In the genomic region with DNA sequence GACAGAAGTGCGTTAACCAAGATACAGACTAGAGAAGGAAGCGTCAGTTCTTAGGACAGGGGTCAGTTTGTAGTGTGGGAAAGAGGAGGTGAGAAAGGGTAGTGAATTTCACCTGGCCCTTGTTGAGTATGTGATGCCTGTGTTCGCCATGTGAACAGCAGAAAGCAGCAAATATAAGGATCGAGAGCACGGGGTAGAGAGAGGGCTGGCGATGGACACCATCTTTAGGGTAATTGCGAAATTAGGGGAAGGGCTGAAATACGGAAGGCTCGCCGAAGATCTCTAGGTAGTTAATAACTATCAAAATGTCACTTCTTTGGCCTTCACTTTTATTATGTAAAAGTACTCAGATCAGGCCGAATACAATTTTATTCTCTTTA, we compare ENCODE assay signal across 9 cellular contexts. TPM values are rescaled to one million over a fixed set of nuclear protein-coding genes. Genes with fewer than 3 reads are reported as not detected.
DNase-seq lines count a peak whose midpoint lies in the region; ATAC-seq, FAIRE-seq and TF ChIP-seq lines count a peak whose summit lies in the region.
"Had no signal": no experiment of that assay in that cellular context is flagged by ENCODE, and none has a peak within 500 bp of the region (broad histone marks: within the 10 kb centered on the region; RNA-seq: fewer than 3 reads in every experiment).

No MANE protein-coding gene starts in this region.

- no peak overlapping the region for H3K27ac Mint-ChIP-seq in activated naive CD4-positive, alpha-beta T cell treated with anti-CD3 and anti-CD28 coated beads, Interleukin-2, amount 50 U/mL, for 24 hours
- peak overlapping the region; percentile 80 for H3K27ac Mint-ChIP-seq in type B pancreatic cell

- no peaks in the 10 kb centered on the region for H3K79me2 ChIP-seq in GM12878 (ENCODE audit: control insufficient read depth, insufficient read depth, low read length)

- no peaks in the 10 kb centered on the region for H3K9me3 ChIP-seq in GM12878 (replicated peaks; ENCODE audit: control insufficient read depth, insufficient read depth, low read length)
- H3K9me3 ChIP-seq in mesodermal cell (ENCODE audit: control insufficient read depth, low read length) = no peaks in the 10 kb centered on the region

- TF ChIP-seq POLR2A in GM12878 (IDR thresholded peaks at IDR 0.05; ENCODE audit: low read depth, low read length) (no peak), lower leg skin (IDR thresholded peaks at IDR 0.05) (no peak)

- intact Hi-C loops in GM12878 (cut with micrococcal nuclease; ENCODE audit: unreplicated experiment) = loop anchor here (5.0 kb wide), 2 partner anchors 118 to 272 kb away; no protein-coding TSS in a partner anchor
- intact Hi-C loops in lower leg skin (cut with DNase I; ENCODE audit: low total_unique reads) = no loop called here

- no peaks in the 10 kb centered on the region for H4K20me1 ChIP-seq in GM12878 (ENCODE audit: control insufficient read depth, insufficient read depth)

- H3K4me1 Mint-ChIP-seq in activated naive CD4-positive, alpha-beta T cell treated with anti-CD3 and anti-CD28 coated beads, Interleukin-2, amount 50 U/mL, for 24 hours = peaks cover 25% of the 10 kb centered on the region
- H3K4me1 Mint-ChIP-seq in type B pancreatic cell (ENCODE audit: unreplicated experiment) = peaks cover 47% of the 10 kb centered on the region

- POLR2A ChIA-PET in GM12878 (lab: Charles Lee) = no interaction called here

- ATAC-seq in GM12878 (no peak), HG03520 (IDR thresholded peaks at IDR 0.05; ENCODE audit: unreplicated experiment) (no peak)

- TF ChIP-seq EP300 in GM12878 (IDR thresholded peaks at IDR 0.05; ENCODE audit: borderline replicate concordance in 1 of 2, control insufficient read depth in 1 of 2, low read depth in 2 of 2, low read length in 2 of 2) = no peak

- peak overlapping the region; percentile 100 for H3K4me2 ChIP-seq in GM12878 (ENCODE audit: control insufficient read depth, insufficient read depth)

- H3K9ac ChIP-seq in GM12878 (ENCODE audit: control insufficient read depth, insufficient read depth, low read length) = no peak overlapping the region

- in situ Hi-C loops in GM12878 (cut with MboI) = no loop called here

- TF ChIP-seq RAD21 in GM12878 (IDR thresholded peaks at IDR 0.05; ENCODE audit: insufficient read depth, low read depth, low read length) = no peak

- no peaks in the 10 kb centered on the region for H3K9me3 Mint-ChIP-seq in activated naive CD4-positive, alpha-beta T cell treated with anti-CD3 and anti-CD28 coated beads, Interleukin-2, amount 50 U/mL, for 24 hours
- H3K9me3 Mint-ChIP-seq in type B pancreatic cell = no peaks in the 10 kb centered on the region

- H3K27ac ChIP-seq in GM12878 (ENCODE audit: control insufficient read depth, insufficient read depth) = no peak overlapping the region
- no peak overlapping the region for H3K27ac ChIP-seq in mesodermal cell (ENCODE audit: low read depth, low read length, severe bottlenecking)

- H3K27me3 Mint-ChIP-seq in activated naive CD4-positive, alpha-beta T cell treated with anti-CD3 and anti-CD28 coated beads, Interleukin-2, amount 50 U/mL, for 24 hours = peaks cover 19% of the 10 kb centered on the region
- H3K27me3 Mint-ChIP-seq in type B pancreatic cell = no peaks in the 10 kb centered on the region

- RAD21 ChIA-PET in GM12878 (lab: Charles Lee; ENCODE audit: unreplicated experiment) = no interaction called here

- H3K4me3 Mint-ChIP-seq in activated naive CD4-positive, alpha-beta T cell treated with anti-CD3 and anti-CD28 coated beads, Interleukin-2, amount 50 U/mL, for 24 hours = peak overlapping the region; percentile 89
- H3K4me3 Mint-ChIP-seq in type B pancreatic cell = peak overlapping the region; percentile 88

- H2AFZ ChIP-seq in GM12878 (ENCODE audit: control insufficient read depth, low read depth, low read length) = peak overlapping the region; percentile 94; the same call in 1 of the 2 replicates

- H3K4me3 ChIP-seq in GM12878 = peak overlapping the region; percentile 48
- peak overlapping the region; percentile 44 for H3K4me3 ChIP-seq in mesodermal cell (ENCODE audit: extremely low read depth, insufficient read depth, low read length, poor library complexity, severe bottlenecking)
- no peak overlapping the region for H3K4me3 ChIP-seq in lower leg skin (ENCODE audit: low read depth, poor library complexity, severe bottlenecking)

- SMC1A ChIA-PET in GM12878 (lab: Charles Lee; ENCODE audit: uncharacterized antibody, unreplicated experiment) = interaction anchor here (1.4 to 2.0 kb wide), 2 partner anchors 10 to 14 kb away, joined by 4 to 5 read pairs; no protein-coding TSS in a partner anchor

- no peaks in the 10 kb centered on the region for H3K36me3 ChIP-seq in GM12878 (ENCODE audit: control insufficient read depth in 2 of 2, insufficient read depth in 2 of 2, low read length in 1 of 2)
- H3K36me3 ChIP-seq in mesodermal cell (ENCODE audit: control insufficient read depth, insufficient read depth, low read length) = no peaks in the 10 kb centered on the region

- TF ChIP-seq CTCF in GM12878 (IDR thresholded peaks at IDR 0.05 in 2 of 3, conservative IDR thresholded peaks at IDR 0.05 in 1 of 3; ENCODE audit: control insufficient read depth in 2 of 3, extremely low read depth in 1 of 3, insufficient read depth in 1 of 3, low read depth in 3 of 3, low read length in 3 of 3) = no peak
- no peak for TF ChIP-seq CTCF in type B pancreatic cell (conservative IDR thresholded peaks at IDR 0.05)
- TF ChIP-seq CTCF in GM10266 (IDR thresholded peaks at IDR 0.05; ENCODE audit: control insufficient read depth, insufficient read depth, low read depth, missing control alignments) = no peak
- no peak for TF ChIP-seq CTCF in lower leg skin (IDR thresholded peaks at IDR 0.05)

- no peaks in the 10 kb centered on the region; a peak in 1 of 4 replicates for H3K27me3 ChIP-seq in GM12878 (replicated peaks in 1 of 2; ENCODE audit: control insufficient read depth in 2 of 2, insufficient read depth in 2 of 2, low read length in 1 of 2)

- CTCF ChIA-PET in GM12878 (lab: Yijun Ruan, JAX) = interaction anchor here (1.1 kb wide), 1 partner anchor 9 kb away, joined by 4 read pairs; no protein-coding TSS in a partner anchor

- peaks cover 2% of the 10 kb centered on the region for H3K36me3 Mint-ChIP-seq in activated naive CD4-positive, alpha-beta T cell treated with anti-CD3 and anti-CD28 coated beads, Interleukin-2, amount 50 U/mL, for 24 hours
- peaks cover 10% of the 10 kb centered on the region for H3K36me3 Mint-ChIP-seq in type B pancreatic cell

- no peak for FAIRE-seq in GM12878 (lab: Jason Lieb, UNC)

- BruUV-seq in GM12878 (replicated peaks; lab: Mats Ljungman, UMichigan) = no TSS peak

- 67% methylated on average over 11 of the region's 11 CpGs for WGBS in GM12878 (ENCODE audit: insufficient coverage, insufficient replicate concordance, low lambda C conversion rate, missing lambda C conversion rate)
- WGBS in mesodermal cell (ENCODE audit: insufficient coverage in 2 of 2), 2 experiments = 74 to 92% methylated on average over 10 of the region's 11 CpGs
- WGBS in lower leg skin, 2 donors = 75 to 81% methylated on average over 11 of the region's 11 CpGs

- no peak for DNase-seq in activated naive CD4-positive, alpha-beta T cell treated with Interleukin-2 at 50 U/mL for 16 hours
- no peak for DNase-seq in GM12878 (ENCODE audit: low read depth, low spot score)
- no peak for DNase-seq in type B pancreatic cell (ENCODE audit: extremely low spot score, unreplicated experiment)
- DNase-seq in GM10266 (ENCODE audit: extremely low spot score) = no peak
- DNase-seq in lower leg skin (ENCODE audit: low spot score in 2 of 2) = no peak
- DNase-seq: NCI-H1436 had no signal

- H3K4me1 ChIP-seq in GM12878 (ENCODE audit: control insufficient read depth, insufficient read depth, low read length) = peaks cover 11% of the 10 kb centered on the region
- peaks cover 38% of the 10 kb centered on the region for H3K4me1 ChIP-seq in mesodermal cell (ENCODE audit: control insufficient read depth, insufficient read depth, low read length, poor library complexity, severe bottlenecking)

RNA-seq across cellular contexts. Expression of gene MEST, which starts 6.2 kb away (rescaled TPM):
- 35.5 and 41.5 TPM in 2 replicates for total RNA-seq in GM12878 (2013; cell fraction: nucleolus; rRNA removed)
- 10.2 and 10.3 TPM in 2 replicates for total RNA-seq in GM12878 (2014; rRNA removed)
- total RNA-seq in GM12878 (2014; rRNA removed; fragmentation: Illumina TruSeq; extraction: Trizol) = 8.0 and 8.2 TPM in 2 replicates
- total RNA-seq in GM12878 (2021) = 8.2 and 10.1 TPM in 2 replicates
- 13.8 TPM for polyA plus RNA-seq in GM12878 (2011; ENCODE audit: low read depth)
- polyA plus RNA-seq in GM12878 (2011; rRNA removed) = 1.0 and 1.9 TPM in 2 replicates
- polyA plus RNA-seq in GM12878 (2011; cell fraction: cytosol; rRNA removed) = 0.88 and 1.1 TPM in 2 replicates
- 0.40 and 0.53 TPM in 2 replicates for polyA plus RNA-seq in GM12878 (2011; cell fraction: nucleus; rRNA removed)
- 2.8 and 3.9 TPM in 2 replicates for polyA plus RNA-seq in GM12878 (2012)
- polyA plus RNA-seq in GM12878 (2014; fragmentation: Illumina TruSeq; extraction: Trizol) = 10.2 and 13.0 TPM in 2 replicates
- 10 to 100 TPM in 1 of 2 experiments, 1 to 10 TPM in 1; 8.3 to 18.2 TPM for polyA plus RNA-seq in GM12878 (2014; fragmentation: Nextera tagmentation; extraction: Ambion mirVana)
- 5.4 and 6.3 TPM in 2 replicates for polyA plus RNA-seq in GM12878 (2014; rRNA removed)
- 1 to 10 TPM; 6.6 to 7.2 TPM for polyA plus RNA-seq in GM12878 (2016; fragmentation: Nextera tagmentation; extraction: Ambion mirVana)
- 1.5 and 2.3 TPM in 2 replicates for polyA minus RNA-seq in GM12878 (2011; rRNA and poly(A)+ RNA removed)
- polyA minus RNA-seq in GM12878 (2011; cell fraction: cytosol; rRNA and poly(A)+ RNA removed) = 0.52 and 0.67 TPM in 2 replicates
- 0.60 and 0.86 TPM in 2 replicates for polyA minus RNA-seq in GM12878 (2011; cell fraction: nucleus; rRNA and poly(A)+ RNA removed)
- polyA plus RNA-seq in mesodermal cell (2013, experiment 1 of 2) = 734 TPM
- 918 TPM for polyA plus RNA-seq in mesodermal cell (2013, experiment 2 of 2)
- 489 and 572 TPM in 2 replicates for total RNA-seq in type B pancreatic cell (ENCODE audit: low replicate concordance)
- 1 to 10 TPM in 3 of 4 donors, under 1 TPM in 1; 0.79 to 6.8 (median 4.9) TPM for total RNA-seq in lower leg skin

RNA-seq across cellular contexts. Expression of gene CEP41, which starts 44.9 kb away (rescaled TPM):
- 22.5 and 22.7 TPM in 2 replicates for total RNA-seq in GM12878 (2013; cell fraction: nucleolus; rRNA removed)
- total RNA-seq in GM12878 (2014; rRNA removed) (11.4 and 12.3 TPM in 2 replicates), GM12878 (2014; rRNA removed; fragmentation: Illumina TruSeq; extraction: Trizol) (13.1 and 15.1 TPM in 2 replicates), GM12878 (2021) (18.7 and 20.8 TPM in 2 replicates), type B pancreatic cell (ENCODE audit: low replicate concordance) (20.1 and 33.0 TPM in 2 replicates), lower leg skin (1 to 10 TPM; 1.6 to 6.6 (median 3.0) TPM)
- polyA plus RNA-seq in GM12878 (2011; ENCODE audit: low read depth) = 6.2 TPM
- polyA plus RNA-seq in GM12878 (2011; rRNA removed) (20.1 and 20.4 TPM in 2 replicates), GM12878 (2014; fragmentation: Illumina TruSeq; extraction: Trizol) (27.3 and 28.5 TPM in 2 replicates), GM12878 (2014; fragmentation: Nextera tagmentation; extraction: Ambion mirVana) (10 to 100 TPM; 30.4 to 36.2 TPM), GM12878 (2014; rRNA removed) (18.8 and 22.0 TPM in 2 replicates), GM12878 (2016; fragmentation: Nextera tagmentation; extraction: Ambion mirVana) (10 to 100 TPM; 36.9 to 43.0 TPM)
- 16.0 and 17.6 TPM in 2 replicates for polyA plus RNA-seq in GM12878 (2011; cell fraction: cytosol; rRNA removed)
- 12.9 and 15.3 TPM in 2 replicates for polyA plus RNA-seq in GM12878 (2011; cell fraction: nucleus; rRNA removed)
- polyA plus RNA-seq in GM12878 (2012) = 6.2 and 6.8 TPM in 2 replicates
- polyA minus RNA-seq in GM12878 (2011; rRNA and poly(A)+ RNA removed) = 13.1 and 15.0 TPM in 2 replicates
- polyA minus RNA-seq in GM12878 (2011; cell fraction: cytosol; rRNA and poly(A)+ RNA removed) = 6.4 and 7.7 TPM in 2 replicates
- polyA minus RNA-seq in GM12878 (2011; cell fraction: nucleus; rRNA and poly(A)+ RNA removed) = 6.8 and 13.9 TPM in 2 replicates
- polyA plus RNA-seq in mesodermal cell (2013, experiment 1 of 2) = 27.6 TPM
- polyA plus RNA-seq in mesodermal cell (2013, experiment 2 of 2) = 23.6 TPM

Comparison
In these comparisons a context has a peak if more than half of its experiments do, and no peak if none do; other contexts are left out.
1. RNA of gene MEST, which starts 6.2 kb away (total RNA-seq): 489 to 572 TPM in type B pancreatic cell; 8.0 to 41.5 TPM in GM12878 and 0.79 to 6.8 TPM in lower leg skin; every median in the first group is over 10 times any median in the second.